21 cellular contexts compared by ENCODE assay signal in genomic region chr12:58961166-58961565, GRCh38. TPM values are rescaled to one million over a fixed set of nuclear protein-coding genes. Genes with fewer than 3 reads are reported as not detected.
"Had no signal": no experiment of that assay in that cellular context is flagged by ENCODE, and none has a peak within 500 bp of the region (broad histone marks: within the 10 kb centered on the region; RNA-seq: fewer than 3 reads in every experiment).

No MANE protein-coding gene starts in this region.

- H3K9me3 Mint-ChIP-seq: activated naive CD4-positive, alpha-beta T cell treated with anti-CD3 and anti-CD28 coated beads, Interleukin-2, amount 50 U/mL, for 72 hours; activated T-helper 17 cell treated with anti-CD3 and anti-CD28 coated beads, Interleukin-2, amount 50 U/mL, for 72 hours; stimulated activated naive CD8-positive, alpha-beta T cell treated with anti-CD3 and anti-CD28 coated beads, Interleukin-15, amount 100 ng/mL, for 72 hours had no signal

- H3K27ac ChIP-seq: coronary artery, epithelial cell of prostate, heart left ventricle, left ventricle myocardium inferior, parathyroid adenoma, tibial artery had no signal

- H3K36me3 ChIP-seq: heart left ventricle, left ventricle myocardium inferior, tibial artery had no signal

- H3K4me3 Mint-ChIP-seq: activated CD8-positive, alpha-beta T cell treated with anti-CD3 and anti-CD28 coated beads, Interleukin-2, amount 10 ng/mL, durations not matched to agents 7 days and 5 days; activated T-cell treated with anti-CD3 and anti-CD28 coated beads, Interleukin-2, amount 50 U/mL, for 24 hours; activated T-helper 17 cell treated with anti-CD3 and anti-CD28 coated beads, Interleukin-2, amount 50 U/mL, for 72 hours; brain; natural killer cell; stimulated activated effector memory CD8-positive, alpha-beta T cell treated with anti-CD3 and anti-CD28 coated beads, Interleukin-12 subunit alpha, Interleukin-12 subunit beta, amount 100 ng/mL, for 72 hours; stimulated activated naive CD8-positive, alpha-beta T cell treated with anti-CD3 and anti-CD28 coated beads, Interleukin-15, amount 100 ng/mL, for 72 hours had no signal

- H3K4me3 ChIP-seq: coronary artery, heart left ventricle, left ventricle myocardium inferior, tibial artery had no signal

- H3K79me2 ChIP-seq: parathyroid adenoma had no signal

- ATAC-seq: activated CD8-positive, alpha-beta T cell treated with anti-CD3 and anti-CD28 coated beads, Interleukin-2, amount 10 ng/mL, durations not matched to agents 7 days and 5 days; activated naive CD4-positive, alpha-beta T cell treated with anti-CD3 and anti-CD28 coated beads, Interleukin-2, amount 50 U/mL, for 72 hours; activated T-helper 17 cell treated with anti-CD3 and anti-CD28 coated beads, Interleukin-2, amount 50 U/mL, for 72 hours; heart left ventricle; natural killer cell; right cardiac atrium; stimulated activated effector memory CD8-positive, alpha-beta T cell treated with anti-CD3 and anti-CD28 coated beads, Interleukin-12 subunit alpha, Interleukin-12 subunit beta, amount 100 ng/mL, for 72 hours; stimulated activated naive CD8-positive, alpha-beta T cell treated with anti-CD3 and anti-CD28 coated beads, Interleukin-15, amount 100 ng/mL, for 72 hours had no signal

- H3K9me3 ChIP-seq: heart left ventricle, left ventricle myocardium inferior, tibial artery had no signal

- H3K27me3 ChIP-seq: heart left ventricle, tibial artery had no signal

- H3K27me3 Mint-ChIP-seq: activated T-cell treated with anti-CD3 and anti-CD28 coated beads, Interleukin-2, amount 50 U/mL, for 24 hours; activated T-helper 17 cell treated with anti-CD3 and anti-CD28 coated beads, Interleukin-2, amount 50 U/mL, for 72 hours; brain; stimulated activated naive CD8-positive, alpha-beta T cell treated with anti-CD3 and anti-CD28 coated beads, Interleukin-15, amount 100 ng/mL, for 72 hours had no signal

- H2AFZ ChIP-seq: parathyroid adenoma had no signal

- H3K4me1 ChIP-seq: heart left ventricle, left ventricle myocardium inferior, parathyroid adenoma, tibial artery had no signal

- DNase-seq: activated CD4-positive, alpha-beta T cell treated with anti-CD3 and anti-CD28 coated beads for 1 hour; activated CD4-positive, alpha-beta T cell treated with anti-CD3 and anti-CD28 coated beads, Interleukin-2, amount 50 U/mL, for 1 hour; activated CD8-positive, alpha-beta T cell treated with anti-CD3 and anti-CD28 coated beads, Interleukin-2, amount 10 ng/mL, durations not matched to agents 7 days and 5 days; activated T-cell treated with anti-CD3 and anti-CD28 coated beads, Interleukin-2, amount 50 U/mL, for 24 hours; aorta; caudate nucleus; heart left ventricle; left ventricle myocardium inferior; natural killer cell; right cardiac atrium; stimulated activated CD4-positive, alpha-beta T cell treated with anti-CD3 and anti-CD28 coated beads, Interleukin-2, amount 100 ng/mL, for 24 hours; stimulated activated naive CD8-positive, alpha-beta T cell treated with anti-CD3 and anti-CD28 coated beads, Interleukin-15, amount 100 ng/mL, for 72 hours; T-helper 1 cell; tibial artery had no signal

- H3K36me3 Mint-ChIP-seq: activated naive CD4-positive, alpha-beta T cell treated with anti-CD3 and anti-CD28 coated beads, Interleukin-2, amount 50 U/mL, for 72 hours; brain; natural killer cell; stimulated activated effector memory CD8-positive, alpha-beta T cell treated with anti-CD3 and anti-CD28 coated beads, Interleukin-12 subunit alpha, Interleukin-12 subunit beta, amount 100 ng/mL, for 72 hours had no signal

- H3K27ac Mint-ChIP-seq: activated CD8-positive, alpha-beta T cell treated with anti-CD3 and anti-CD28 coated beads, Interleukin-2, amount 10 ng/mL, durations not matched to agents 7 days and 5 days; activated naive CD4-positive, alpha-beta T cell treated with anti-CD3 and anti-CD28 coated beads, Interleukin-2, amount 50 U/mL, for 72 hours; activated T-cell treated with anti-CD3 and anti-CD28 coated beads, Interleukin-2, amount 50 U/mL, for 24 hours; activated T-helper 17 cell treated with anti-CD3 and anti-CD28 coated beads, Interleukin-2, amount 50 U/mL, for 72 hours; brain; natural killer cell; stimulated activated effector memory CD8-positive, alpha-beta T cell treated with anti-CD3 and anti-CD28 coated beads, Interleukin-12 subunit alpha, Interleukin-12 subunit beta, amount 100 ng/mL, for 72 hours; stimulated activated naive CD8-positive, alpha-beta T cell treated with anti-CD3 and anti-CD28 coated beads, Interleukin-15, amount 100 ng/mL, for 72 hours had no signal

- H3K4me1 Mint-ChIP-seq: activated T-helper 17 cell treated with anti-CD3 and anti-CD28 coated beads, Interleukin-2, amount 50 U/mL, for 72 hours; natural killer cell; stimulated activated effector memory CD8-positive, alpha-beta T cell treated with anti-CD3 and anti-CD28 coated beads, Interleukin-12 subunit alpha, Interleukin-12 subunit beta, amount 100 ng/mL, for 72 hours; stimulated activated naive CD8-positive, alpha-beta T cell treated with anti-CD3 and anti-CD28 coated beads, Interleukin-15, amount 100 ng/mL, for 72 hours had no signal

RNA-seq across cellular contexts. Expression of gene LRIG3, which starts 40.9 kb away (rescaled TPM):
- total RNA-seq: activated CD8-positive, alpha-beta T cell treated with anti-CD3 and anti-CD28 coated beads, Interleukin-2, amount 10 ng/mL, durations not matched to agents 7 days and 5 days; activated naive CD4-positive, alpha-beta T cell treated with anti-CD3 and anti-CD28 coated beads, Interleukin-2, amount 50 U/mL, for 72 hours; activated T-helper 17 cell treated with anti-CD3 and anti-CD28 coated beads, Interleukin-2, amount 50 U/mL, for 72 hours had no signal
